ENCODE assay signal across 1 cellular context in the genomic region with DNA sequence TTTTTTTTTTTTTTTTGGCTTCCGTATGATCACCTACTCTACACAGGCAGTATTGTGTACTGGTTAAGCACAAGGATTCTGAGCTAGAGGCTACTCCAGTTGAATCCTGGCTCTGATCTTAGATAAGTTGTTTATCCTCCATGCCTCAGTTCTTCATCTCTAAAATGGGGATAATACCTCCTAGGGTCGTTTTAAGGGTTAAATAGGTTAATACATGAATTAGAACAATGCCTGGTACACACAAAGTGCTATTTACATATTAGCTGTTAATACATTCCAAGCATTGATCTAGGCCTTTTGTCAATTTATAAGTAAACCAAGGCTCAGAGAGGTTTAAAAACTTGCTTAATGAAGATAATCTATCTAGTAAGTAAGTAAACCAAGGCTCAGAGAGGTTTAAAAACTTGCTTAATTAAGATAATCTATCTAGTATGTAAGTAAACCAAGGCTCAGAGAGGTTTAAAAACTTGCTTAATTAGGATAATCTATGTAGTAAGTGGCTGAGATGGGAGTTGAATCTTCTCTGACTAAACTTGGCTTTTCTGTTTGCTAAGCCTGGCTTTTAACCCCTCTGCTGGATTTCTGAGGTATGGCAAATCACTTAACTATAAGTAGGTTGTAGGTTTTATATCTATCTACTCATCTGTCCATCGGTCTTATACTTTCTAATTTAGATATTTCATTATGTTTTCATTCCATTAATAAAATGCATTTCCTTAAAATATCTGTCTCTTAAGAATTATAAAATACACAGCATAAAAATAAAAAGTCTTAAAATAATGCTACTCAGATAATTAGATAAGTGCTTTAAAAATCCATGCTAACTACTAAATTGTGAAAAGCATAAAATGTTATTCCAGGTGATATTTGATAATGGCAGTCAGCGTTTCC.
A peak's percentile ranks its signal among the peaks of the same experiment; 100 is the strongest.
TF ChIP-seq lines count a peak whose summit lies in the region.

No MANE protein-coding gene starts in this region.

TF ChIP-seq in K562, 482 proteins besides CTCF, POLR2A, EP300 and RAD21 (continued from another document):
- TF ChIP-seq, protein P1, sequence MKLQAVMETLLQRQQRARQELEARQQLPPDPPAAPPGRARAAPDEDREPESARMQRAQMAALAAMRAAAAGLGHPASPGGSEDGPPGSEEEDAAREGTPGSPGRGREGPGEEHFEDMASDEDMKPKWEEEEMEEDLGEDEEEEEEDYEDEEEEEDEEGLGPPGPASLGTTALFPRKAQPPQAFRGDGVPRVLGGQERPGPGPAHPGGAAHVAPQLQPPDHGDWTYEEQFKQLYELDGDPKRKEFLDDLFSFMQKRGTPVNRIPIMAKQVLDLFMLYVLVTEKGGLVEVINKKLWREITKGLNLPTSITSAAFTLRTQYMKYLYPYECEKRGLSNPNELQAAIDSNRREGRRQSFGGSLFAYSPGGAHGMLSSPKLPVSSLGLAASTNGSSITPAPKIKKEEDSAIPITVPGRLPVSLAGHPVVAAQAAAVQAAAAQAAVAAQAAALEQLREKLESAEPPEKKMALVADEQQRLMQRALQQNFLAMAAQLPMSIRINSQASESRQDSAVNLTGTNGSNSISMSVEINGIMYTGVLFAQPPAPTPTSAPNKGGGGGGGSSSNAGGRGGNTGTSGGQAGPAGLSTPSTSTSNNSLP (IDR thresholded peaks at IDR 0.05; ENCODE audit: borderline replicate concordance, low read depth, low read length): 0 out of 2 replicates have a peak, but pooled peaks have one; percentile 55
- TF ChIP-seq HDAC2 (IDR thresholded peaks at IDR 0.05) (peak; percentile 73; the same call in 1 of the 2 replicates), ILF3 (IDR thresholded peaks at IDR 0.05; ENCODE audit: borderline replicate concordance) (0 out of 2 replicates have a peak, but pooled peaks have one; percentile 21), TRIM28 (IDR thresholded peaks at IDR 0.05) (no peak), FOXP1 (CRISPR knock-in tag; IDR thresholded peaks at IDR 0.05) (no peak), CBX3 (IDR thresholded peaks at IDR 0.05; ENCODE audit: borderline replicate concordance in 1 of 2, low read length in 2 of 2) (0 out of 3 replicates have a peak, but pooled peaks of 1 of the 2 experiments have one; percentile 4), NFXL1 (CRISPR knock-in tag; IDR thresholded peaks at IDR 0.05) (no peak), NCOA2 (IDR thresholded peaks at IDR 0.05; ENCODE audit: partially characterized antibody in 2 of 2) (peak in 1 of 2 experiments; percentile 46), ZNF707 (CRISPR knock-in tag; conservative IDR thresholded peaks at IDR 0.05) (no peak), ZNF561 (CRISPR knock-in tag; conservative IDR thresholded peaks at IDR 0.05) (no peak), SMC3 (conservative IDR thresholded peaks at IDR 0.05; ENCODE audit: insufficient read depth, low read depth, low read length) (peak; percentile 53; the same call in 1 of the 2 replicates), RBM34 (IDR thresholded peaks at IDR 0.05; ENCODE audit: borderline replicate concordance, insufficient read depth, low read length) (no peak)
- TF ChIP-seq, protein P2, sequence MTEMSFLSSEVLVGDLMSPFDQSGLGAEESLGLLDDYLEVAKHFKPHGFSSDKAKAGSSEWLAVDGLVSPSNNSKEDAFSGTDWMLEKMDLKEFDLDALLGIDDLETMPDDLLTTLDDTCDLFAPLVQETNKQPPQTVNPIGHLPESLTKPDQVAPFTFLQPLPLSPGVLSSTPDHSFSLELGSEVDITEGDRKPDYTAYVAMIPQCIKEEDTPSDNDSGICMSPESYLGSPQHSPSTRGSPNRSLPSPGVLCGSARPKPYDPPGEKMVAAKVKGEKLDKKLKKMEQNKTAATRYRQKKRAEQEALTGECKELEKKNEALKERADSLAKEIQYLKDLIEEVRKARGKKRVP (CRISPR knock-in tag; IDR thresholded peaks at IDR 0.05): no peak
